Comparison of ENCODE assay signal across 1 cellular context in the genomic region with DNA sequence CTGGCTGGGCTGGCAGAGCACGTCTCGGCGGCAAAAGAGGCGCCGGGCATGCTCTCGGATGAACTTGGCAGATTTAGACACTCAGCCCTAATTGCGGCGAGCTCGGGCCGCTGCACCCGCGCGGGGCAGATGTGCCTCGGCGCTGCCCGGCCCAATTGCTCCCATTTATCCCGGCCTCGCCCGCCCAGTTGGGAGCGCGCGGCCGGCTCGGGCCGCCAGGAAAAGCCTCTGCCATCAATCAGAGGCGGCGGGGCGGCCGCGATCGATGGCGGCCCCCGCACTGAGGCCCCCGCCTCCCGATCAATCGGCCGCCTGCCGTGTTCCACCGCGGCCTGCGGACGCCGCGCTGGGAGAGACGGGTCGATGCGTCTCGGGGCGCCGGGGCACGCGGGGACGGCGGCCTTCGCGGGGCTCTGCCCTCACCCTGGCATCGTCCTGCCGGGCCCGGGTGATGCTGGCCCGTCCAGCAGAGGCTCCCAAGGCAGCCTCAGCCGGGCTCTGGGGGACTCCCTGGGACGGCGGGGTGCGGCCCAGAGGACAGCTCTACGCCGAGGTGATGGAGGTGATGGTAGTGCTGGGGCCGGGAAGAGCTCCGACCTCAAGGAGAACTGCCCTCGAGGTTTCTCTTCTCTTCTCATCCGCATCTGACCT.
TF ChIP-seq lines count a peak whose summit lies in the region.

No MANE protein-coding gene starts in this region.

TF ChIP-seq in H1, 55 proteins besides CTCF, POLR2A, EP300 and RAD21 (continued from another document):
- no peak for TF ChIP-seq BRCA1 (IDR thresholded peaks at IDR 0.05; ENCODE audit: low read depth, low read length)
- peak; percentile 87 for TF ChIP-seq SUZ12 (IDR thresholded peaks at IDR 0.05; ENCODE audit: low read length)
- TF ChIP-seq TBP (IDR thresholded peaks at IDR 0.05; ENCODE audit: low read depth, low read length) = 0 out of 2 replicates have a peak, but pooled peaks have one; percentile 12
